ENCODE assay signal across 16 cellular contexts in genomic region chr13:20788312-20788711, GRCh38. TPM values are rescaled to one million over a fixed set of nuclear protein-coding genes. Genes with fewer than 3 reads are reported as not detected.
DNase-seq lines count a peak whose midpoint lies in the region; ATAC-seq and TF ChIP-seq lines count a peak whose summit lies in the region.
"Had no signal": no experiment of that assay in that cellular context is flagged by ENCODE, and none has a peak within 500 bp of the region (broad histone marks: within the 10 kb centered on the region; RNA-seq: fewer than 3 reads in every experiment).

No MANE protein-coding gene starts in this region.

- peaks cover 0 to 9% (median 3%) of the 10 kb centered on the region in 3 donors for H3K4me1 Mint-ChIP-seq in CD8-positive, alpha-beta memory T cell

- POLR2A ChIA-PET in HEK293 (lab: Yijun Ruan, JAX): no interaction called here
- POLR2A ChIA-PET in CD8-positive, alpha-beta memory T cell (lab: Charles Lee): no interaction called here

- no peaks in the 10 kb centered on the region for H3K9me3 ChIP-seq in HEK293 (ENCODE audit: control insufficient read depth, insufficient read depth, low read depth, low read length)
- no peaks in the 10 kb centered on the region for H3K9me3 ChIP-seq in CD8-positive, alpha-beta memory T cell (ENCODE audit: low read length)
- H3K9me3 ChIP-seq: BE2C had no signal

- H3K36me3 Mint-ChIP-seq in CD8-positive, alpha-beta memory T cell: peaks cover 4 to 61% (median 30%) of the 10 kb centered on the region in 3 donors

- peaks cover 0 to 1% of the 10 kb centered on the region in 2 donors for H3K27me3 Mint-ChIP-seq in CD8-positive, alpha-beta memory T cell
- H3K27me3 Mint-ChIP-seq: CD4-positive, alpha-beta T cell had no signal

- H3K27ac ChIP-seq in HEK293 (ENCODE audit: extremely low read depth, low read depth, low read length) (no peak overlapping the region), VCaP (peak overlapping the region; percentile 69)
- H3K27ac ChIP-seq in CD8-positive, alpha-beta memory T cell (ENCODE audit: low read depth, low read length): no peak overlapping the region

- ATAC-seq in HG03095 (IDR thresholded peaks at IDR 0.05; ENCODE audit: unreplicated experiment): no peak
- ATAC-seq: HCT116, K562 had no signal

- DNase-seq in fibroblast of pulmonary artery (ENCODE audit: low read depth) (peak; percentile 9), Kasumi-1 (lab: John Stamatoyannopoulos, UW) (no peak), GM19240 (ENCODE audit: insufficient read length, low spot score) (no peak)
- DNase-seq in CD8-positive, alpha-beta memory T cell: no peak
- DNase-seq: ACHN; BE2C; C1 segment of cervical spinal cord; CD4-positive, alpha-beta T cell; GF-D8; GOT3; H7 had no signal

- H3K4me3 ChIP-seq in HEK293 (ENCODE audit: low read depth, low read length): no peak overlapping the region
- H3K4me3 ChIP-seq in fibroblast of pulmonary artery (replicated peaks; ENCODE audit: low read depth, low read length): no peak overlapping the region
- H3K4me3 ChIP-seq in CD8-positive, alpha-beta memory T cell (ENCODE audit: low read length): no peak overlapping the region
- H3K4me3 ChIP-seq: K562 had no signal

- no peaks in the 10 kb centered on the region for H3K9me3 Mint-ChIP-seq in CD8-positive, alpha-beta memory T cell
- H3K9me3 Mint-ChIP-seq: CD4-positive, alpha-beta T cell had no signal

- no peaks in the 10 kb centered on the region for H3K27me3 ChIP-seq in CD8-positive, alpha-beta memory T cell (ENCODE audit: insufficient read depth, low read length, poor library complexity, severe bottlenecking)
- H3K27me3 ChIP-seq: BE2C had no signal

- no peak overlapping the region for H3K27ac Mint-ChIP-seq in CD8-positive, alpha-beta memory T cell
- H3K27ac Mint-ChIP-seq: CD4-positive, alpha-beta T cell had no signal

- no peak overlapping the region for H3K4me3 Mint-ChIP-seq in CD8-positive, alpha-beta memory T cell
- H3K4me3 Mint-ChIP-seq: CD4-positive, alpha-beta T cell had no signal

- CTCF ChIA-PET in HEK293 (lab: Yijun Ruan, JAX): no interaction called here
- CTCF ChIA-PET in CD8-positive, alpha-beta memory T cell (lab: Charles Lee): no interaction called here

- TF ChIP-seq CTCF in HEK293 (tag by site-specific recombination; IDR thresholded peaks at IDR 0.05) (no peak), VCaP (conservative IDR thresholded peaks at IDR 0.05) (no peak), fibroblast of pulmonary artery (IDR thresholded peaks at IDR 0.05; ENCODE audit: low read length, missing control alignments) (no peak)

- peaks cover 0 to 51% of the 10 kb centered on the region in 2 experiments for H3K36me3 ChIP-seq in HEK293 (ENCODE audit: control insufficient read depth in 2 of 2, insufficient read depth in 1 of 2, low read length in 2 of 2)
- no peaks in the 10 kb centered on the region for H3K36me3 ChIP-seq in CD8-positive, alpha-beta memory T cell (ENCODE audit: insufficient read depth, low read length)

- peaks cover 3% of the 10 kb centered on the region; the same call in 1 of the 2 replicates for H3K4me1 ChIP-seq in HEK293 (ENCODE audit: control insufficient read depth, insufficient read depth, low read length)
- no peaks in the 10 kb centered on the region for H3K4me1 ChIP-seq in CD8-positive, alpha-beta memory T cell (ENCODE audit: insufficient read depth, low read length)
- H3K4me1 ChIP-seq: BE2C had no signal

TF ChIP-seq in HEK293, 187 proteins besides CTCF, POLR2A, EP300 and RAD21:
- peak; percentile 32; the same call in 1 of the 2 replicates for TF ChIP-seq FEZF1 (tag by site-specific recombination; IDR thresholded peaks at IDR 0.05)
- TF ChIP-seq ZNF513 (tag by site-specific recombination; IDR thresholded peaks at IDR 0.05): no peak
- no peak for TF ChIP-seq ZNF391 (tag by site-specific recombination; IDR thresholded peaks at IDR 0.05; ENCODE audit: borderline replicate concordance, low read depth)

RNA-seq across cellular contexts. Expression of gene EEF1AKMT1, which starts 14.6 kb away (rescaled TPM):
- 10 to 100 TPM; 20.1 to 21.5 TPM for total RNA-seq in CD8-positive, alpha-beta memory T cell
- 13.9 TPM for polyA plus RNA-seq in CD8-positive, alpha-beta memory T cell
